Comparison of ENCODE assay signal across 12 cellular contexts in the genomic region with DNA sequence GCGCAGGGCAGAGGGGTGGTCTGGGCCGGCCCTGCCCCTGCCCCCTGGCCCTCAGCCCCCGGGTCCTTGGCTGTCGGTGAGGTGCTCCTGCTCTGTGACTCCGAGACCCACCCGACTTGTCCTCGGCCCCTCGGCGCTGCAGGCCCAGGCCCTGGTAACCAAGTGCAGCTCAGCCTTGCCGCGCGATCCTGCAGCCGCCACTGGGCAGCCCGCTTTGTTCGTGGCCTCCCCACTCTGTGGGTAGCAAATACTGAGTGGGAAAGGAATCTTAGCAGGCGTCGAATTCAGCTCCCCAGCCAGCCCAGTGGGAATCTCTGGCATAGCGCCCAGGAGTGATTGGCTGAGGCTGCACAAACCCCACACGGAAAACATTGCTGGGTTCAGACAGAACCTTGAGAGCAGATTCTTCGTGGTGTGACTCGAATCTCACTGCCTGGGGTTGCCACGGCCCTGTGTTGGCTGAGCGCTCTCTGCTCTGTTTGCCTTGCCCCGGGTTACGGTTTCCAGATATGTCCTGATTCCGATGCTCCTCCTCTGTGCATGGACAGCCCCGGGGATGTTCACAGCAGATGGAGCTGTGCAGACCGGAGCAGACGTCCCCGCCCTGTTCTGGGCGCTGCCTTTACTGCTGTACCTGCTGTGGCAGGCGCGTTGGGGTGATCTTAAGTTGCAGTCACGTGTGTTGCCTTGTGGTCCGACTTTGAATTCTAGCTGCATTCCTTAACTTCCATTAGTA. TPM values are rescaled to one million over a fixed set of nuclear protein-coding genes. Genes with fewer than 3 reads are reported as not detected.
A peak's percentile ranks its signal among the peaks of the same experiment; 100 is the strongest.
DNase-seq lines count a peak whose midpoint lies in the region; ATAC-seq and TF ChIP-seq lines count a peak whose summit lies in the region.
"Had no signal": no experiment of that assay in that cellular context is flagged by ENCODE, and none has a peak within 500 bp of the region (broad histone marks: within the 10 kb centered on the region; RNA-seq: fewer than 3 reads in every experiment).

No MANE protein-coding gene starts in this region.

- DNase-seq in EL (peak; percentile 53), NCI-H1694 (lab: John Stamatoyannopoulos, UW) (peak; percentile 24), fibroblast of pulmonary artery (ENCODE audit: low read depth) (peak; percentile 17), sciatic nerve (ENCODE audit: low spot score) (peak; percentile 72), HuH-7 (ENCODE audit: low spot score) (no peak), NCI-H510A treated with DMSO at 0.1 percent for 48 hours (lab: John Stamatoyannopoulos, UW) (no peak), NCI-H774 (lab: John Stamatoyannopoulos, UW) (no peak)
- DNase-seq: naive B cell; stimulated activated CD4-positive, alpha-beta T cell treated with anti-CD3 and anti-CD28 coated beads, Interleukin-4, amount 100 ng/mL, for 4 hours had no signal

- no peak for TF ChIP-seq CTCF in fibroblast of pulmonary artery (IDR thresholded peaks at IDR 0.05; ENCODE audit: low read length, missing control alignments)

- ATAC-seq in sciatic nerve (peak; percentile 77), GM19324 (IDR thresholded peaks at IDR 0.05; ENCODE audit: low FRiP score, unreplicated experiment) (no peak)

- intact Hi-C loops in sciatic nerve (cut with DNase I) = no loop called here

- no peak overlapping the region for H3K4me3 ChIP-seq in fibroblast of pulmonary artery (replicated peaks; ENCODE audit: low read depth, low read length)
- H3K4me3 ChIP-seq: adrenal gland, tibial nerve had no signal

RNA-seq across cellular contexts. Expression of gene EXOC3, which starts 13.4 kb away (rescaled TPM):
- total RNA-seq in sciatic nerve = 58.4 TPM

Comparison
In these comparisons a context has a peak if more than half of its experiments do, and no peak if none do; other contexts are left out.
1. DNase-seq: peak in EL (single experiment), NCI-H1694 (single experiment), fibroblast of pulmonary artery (single experiment) and sciatic nerve (single experiment); none in HuH-7 (single experiment), NCI-H510A treated with DMSO at 0.1 percent for 48 hours (single experiment) and NCI-H774 (single experiment).